ENCODE assay signal across 1 cellular context in the genomic region with DNA sequence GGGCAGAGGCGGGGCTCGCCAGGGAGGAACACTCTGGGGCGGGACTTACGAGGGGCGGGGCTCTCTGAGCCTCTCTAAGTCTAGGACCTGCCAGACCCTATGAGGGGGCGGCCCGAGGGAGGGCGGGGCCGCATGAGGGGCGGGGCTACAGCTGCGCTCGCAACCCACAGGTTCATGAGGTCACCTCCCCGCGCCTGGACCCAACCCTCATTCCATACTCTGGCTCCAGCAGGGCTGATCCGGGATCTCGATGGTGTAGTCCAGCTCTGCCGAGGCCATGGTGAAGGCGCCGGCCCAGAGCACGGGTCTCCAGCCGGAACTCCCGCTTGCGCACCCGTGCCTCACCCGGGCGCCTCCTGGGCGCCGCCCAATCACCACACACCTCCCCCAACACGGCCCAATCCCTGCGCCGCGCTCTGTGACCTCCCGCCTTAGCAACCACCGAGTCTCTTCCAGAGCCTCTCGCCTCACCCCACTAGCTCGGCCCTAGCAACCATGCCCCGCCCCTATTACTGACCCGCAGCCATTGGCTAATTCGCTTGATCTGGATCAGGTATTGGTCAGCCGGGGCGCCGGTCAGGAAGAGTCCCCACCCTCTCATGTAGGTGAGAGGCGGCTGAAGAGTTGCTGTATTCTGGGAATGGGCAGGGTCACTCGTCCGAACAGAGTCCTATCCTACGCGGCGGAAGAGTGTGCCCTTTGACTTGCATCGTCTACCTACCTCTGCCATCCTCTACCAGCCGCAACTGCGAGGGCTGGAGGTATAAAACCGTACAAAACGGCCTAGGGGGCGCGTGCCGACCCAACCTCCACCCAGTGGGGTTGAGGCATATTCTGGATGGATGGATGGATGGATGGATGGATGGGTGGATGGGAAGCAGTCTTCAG.
TF ChIP-seq lines count a peak whose summit lies in the region.

Gene ARMH1, plus strand, starts transcription at position 602 of the 888 bp plus-strand sequence. CDS start 14,984 bp downstream, outside the sequence.
Gene TMEM53, minus strand, starts transcription at position 369 of the 888 bp plus-strand sequence. Its CDS starts 90 bp downstream, at position 279.

TF ChIP-seq in HEK293, 187 proteins besides CTCF, POLR2A, EP300 and RAD21 (continued from another document):
- TF ChIP-seq AEBP2 (tag by site-specific recombination; IDR thresholded peaks at IDR 0.05; ENCODE audit: borderline replicate concordance) (no peak), SP3 (tag by site-specific recombination; IDR thresholded peaks at IDR 0.05) (peak; percentile 97), ZNF843 (tag by site-specific recombination; IDR thresholded peaks at IDR 0.05) (no peak), RBAK (tag by site-specific recombination; IDR thresholded peaks at IDR 0.05) (no peak), ZNF2 (tag by site-specific recombination; IDR thresholded peaks at IDR 0.05) (0 out of 2 replicates have a peak, but pooled peaks have one; percentile 17)
